In the genomic region with DNA sequence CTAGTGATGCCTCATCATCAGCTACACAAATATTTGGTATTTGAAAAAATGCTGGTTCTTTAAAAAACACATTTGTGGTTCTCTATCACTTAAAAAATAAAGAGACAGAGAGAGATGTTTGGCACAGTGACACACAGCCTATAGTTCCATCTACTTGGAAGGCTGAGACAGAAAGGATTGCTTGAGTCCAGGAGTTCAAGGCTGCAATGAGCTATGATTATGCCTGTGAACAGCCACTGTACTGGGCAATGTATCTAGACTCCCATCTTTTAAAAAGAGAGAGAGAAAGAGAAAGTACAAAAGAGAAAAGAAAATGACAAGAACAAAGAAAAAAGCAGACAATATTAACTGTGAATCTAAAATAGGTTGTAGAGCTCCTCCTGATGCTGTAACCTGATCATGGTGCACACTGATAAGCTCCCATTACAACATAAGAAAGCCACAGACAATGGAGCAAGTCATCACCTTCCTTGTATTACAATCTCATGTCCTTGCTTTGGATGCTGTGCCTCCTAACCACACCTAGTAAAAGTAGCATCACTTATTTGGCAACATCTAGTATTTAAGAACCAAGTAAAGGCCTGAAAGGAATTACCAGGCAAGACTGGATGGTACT, we compare ENCODE assay signal across 1 cellular context.
TF ChIP-seq lines count a peak whose summit lies in the region.

No MANE protein-coding gene starts in this region.

TF ChIP-seq in K562, 482 proteins besides CTCF, POLR2A, EP300 and RAD21 (continued from another document):
- TF ChIP-seq, protein P1, sequence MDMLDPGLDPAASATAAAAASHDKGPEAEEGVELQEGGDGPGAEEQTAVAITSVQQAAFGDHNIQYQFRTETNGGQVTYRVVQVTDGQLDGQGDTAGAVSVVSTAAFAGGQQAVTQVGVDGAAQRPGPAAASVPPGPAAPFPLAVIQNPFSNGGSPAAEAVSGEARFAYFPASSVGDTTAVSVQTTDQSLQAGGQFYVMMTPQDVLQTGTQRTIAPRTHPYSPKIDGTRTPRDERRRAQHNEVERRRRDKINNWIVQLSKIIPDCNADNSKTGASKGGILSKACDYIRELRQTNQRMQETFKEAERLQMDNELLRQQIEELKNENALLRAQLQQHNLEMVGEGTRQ (CRISPR knock-in tag; IDR thresholded peaks at IDR 0.05): no peak
- TF ChIP-seq ZEB2 (IDR thresholded peaks at IDR 0.05) (peak; percentile 50; the same call in 1 of the 2 replicates), DPF2 (IDR thresholded peaks at IDR 0.05) (0 out of 2 replicates have a peak, but pooled peaks have one; percentile 31), KDM4B (IDR thresholded peaks at IDR 0.05; ENCODE audit: borderline replicate concordance in 2 of 2, low read depth in 1 of 2) (no peak), SNRNP70 (optimal IDR thresholded peaks at IDR 0.05; ENCODE audit: low read depth, low read length) (no peak), CREB1 (IDR thresholded peaks at IDR 0.05) (no peak), CREB1 (CRISPR knock-in tag; IDR thresholded peaks at IDR 0.05) (0 out of 2 replicates have a peak, but pooled peaks have one; percentile 22), ZNF311 (CRISPR knock-in tag; IDR thresholded peaks at IDR 0.05) (no peak), SMARCE1 (IDR thresholded peaks at IDR 0.05) (0 out of 2 replicates have a peak, but pooled peaks have one; percentile 12), ETS2 (tag; IDR thresholded peaks at IDR 0.05; ENCODE audit: borderline replicate concordance, poor library complexity, severe bottlenecking) (no peak), KAT7 (CRISPR knock-in tag; IDR thresholded peaks at IDR 0.05; ENCODE audit: borderline replicate concordance) (no peak), ZBTB17 (CRISPR knock-in tag; IDR thresholded peaks at IDR 0.05) (no peak), NR2C1 (IDR thresholded peaks at IDR 0.05) (no peak), NR2C1 (tag; IDR thresholded peaks at IDR 0.05) (no peak), KDM1A (IDR thresholded peaks at IDR 0.05) (peak; percentile 23 to 42; a peak in 2 of 4 replicates), POLR3G (IDR thresholded peaks at IDR 0.05; ENCODE audit: extremely low read depth, insufficient read length, insufficient replicate concordance) (no peak), LARP7 (IDR thresholded peaks at IDR 0.05) (no peak), ZNF121 (CRISPR knock-in tag; conservative IDR thresholded peaks at IDR 0.05) (0 out of 2 replicates have a peak, but pooled peaks have one; percentile 25), CREM (IDR thresholded peaks at IDR 0.05; ENCODE audit: low read depth) (no peak), IFI16 (CRISPR knock-in tag; IDR thresholded peaks at IDR 0.05) (no peak), SMAD1 (IDR thresholded peaks at IDR 0.05; ENCODE audit: low read depth, low read length, partially characterized antibody) (no peak), XRCC3 (IDR thresholded peaks at IDR 0.05) (no peak), MTA3 (IDR thresholded peaks at IDR 0.05; ENCODE audit: borderline replicate concordance) (no peak), ATF1 (CRISPR knock-in tag; IDR thresholded peaks at IDR 0.05) (no peak), ATF1 (tag; IDR thresholded peaks at IDR 0.05) (0 out of 2 replicates have a peak, but pooled peaks have one; percentile 17), JUND (IDR thresholded peaks at IDR 0.05; ENCODE audit: borderline replicate concordance, low read depth, low read length) (0 out of 2 replicates have a peak, but pooled peaks have one; percentile 21), JUND (tag; IDR thresholded peaks at IDR 0.05; ENCODE audit: borderline replicate concordance, low read depth, low read length) (0 out of 3 replicates have a peak, but pooled peaks have one; percentile 33), ZNF77 (CRISPR knock-in tag; IDR thresholded peaks at IDR 0.05) (no peak), GATA2 (CRISPR knock-in tag; IDR thresholded peaks at IDR 0.05) (peak; percentile 47), CEBPB (tag; IDR thresholded peaks at IDR 0.05) (peak; percentile 86), ZNF707 (CRISPR knock-in tag; conservative IDR thresholded peaks at IDR 0.05) (no peak), FOSL1 (tag; conservative IDR thresholded peaks at IDR 0.05) (0 out of 2 replicates have a peak, but pooled peaks have one; percentile 19), CEBPG (CRISPR knock-in tag; IDR thresholded peaks at IDR 0.05) (0 out of 2 replicates have a peak, but pooled peaks have one; percentile 48), CEBPG (tag; conservative IDR thresholded peaks at IDR 0.05 in 1 of 2, IDR thresholded peaks at IDR 0.05 in 1 of 2) (peak; percentile 32 to 37; a peak in 2 of 4 replicates), ZBTB1 (CRISPR knock-in tag; IDR thresholded peaks at IDR 0.05; ENCODE audit: borderline replicate concordance, low read depth) (no peak), ZSCAN29 (IDR thresholded peaks at IDR 0.05) (no peak)
- TF ChIP-seq, protein P2, sequence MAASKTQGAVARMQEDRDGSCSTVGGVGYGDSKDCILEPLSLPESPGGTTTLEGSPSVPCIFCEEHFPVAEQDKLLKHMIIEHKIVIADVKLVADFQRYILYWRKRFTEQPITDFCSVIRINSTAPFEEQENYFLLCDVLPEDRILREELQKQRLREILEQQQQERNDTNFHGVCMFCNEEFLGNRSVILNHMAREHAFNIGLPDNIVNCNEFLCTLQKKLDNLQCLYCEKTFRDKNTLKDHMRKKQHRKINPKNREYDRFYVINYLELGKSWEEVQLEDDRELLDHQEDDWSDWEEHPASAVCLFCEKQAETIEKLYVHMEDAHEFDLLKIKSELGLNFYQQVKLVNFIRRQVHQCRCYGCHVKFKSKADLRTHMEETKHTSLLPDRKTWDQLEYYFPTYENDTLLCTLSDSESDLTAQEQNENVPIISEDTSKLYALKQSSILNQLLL (CRISPR knock-in tag; IDR thresholded peaks at IDR 0.05; ENCODE audit: borderline replicate concordance): no peak
- TF ChIP-seq, protein P3, sequence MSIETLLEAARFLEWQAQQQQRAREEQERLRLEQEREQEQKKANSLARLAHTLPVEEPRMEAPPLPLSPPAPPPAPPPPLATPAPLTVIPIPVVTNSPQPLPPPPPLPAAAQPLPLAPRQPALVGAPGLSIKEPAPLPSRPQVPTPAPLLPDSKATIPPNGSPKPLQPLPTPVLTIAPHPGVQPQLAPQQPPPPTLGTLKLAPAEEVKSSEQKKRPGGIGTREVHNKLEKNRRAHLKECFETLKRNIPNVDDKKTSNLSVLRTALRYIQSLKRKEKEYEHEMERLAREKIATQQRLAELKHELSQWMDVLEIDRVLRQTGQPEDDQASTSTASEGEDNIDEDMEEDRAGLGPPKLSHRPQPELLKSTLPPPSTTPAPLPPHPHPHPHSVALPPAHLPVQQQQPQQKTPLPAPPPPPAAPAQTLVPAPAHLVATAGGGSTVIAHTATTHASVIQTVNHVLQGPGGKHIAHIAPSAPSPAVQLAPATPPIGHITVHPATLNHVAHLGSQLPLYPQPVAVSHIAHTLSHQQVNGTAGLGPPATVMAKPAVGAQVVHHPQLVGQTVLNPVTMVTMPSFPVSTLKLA (conservative IDR thresholded peaks at IDR 0.05): no peak
- TF ChIP-seq, protein P4, sequence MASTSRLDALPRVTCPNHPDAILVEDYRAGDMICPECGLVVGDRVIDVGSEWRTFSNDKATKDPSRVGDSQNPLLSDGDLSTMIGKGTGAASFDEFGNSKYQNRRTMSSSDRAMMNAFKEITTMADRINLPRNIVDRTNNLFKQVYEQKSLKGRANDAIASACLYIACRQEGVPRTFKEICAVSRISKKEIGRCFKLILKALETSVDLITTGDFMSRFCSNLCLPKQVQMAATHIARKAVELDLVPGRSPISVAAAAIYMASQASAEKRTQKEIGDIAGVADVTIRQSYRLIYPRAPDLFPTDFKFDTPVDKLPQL (IDR thresholded peaks at IDR 0.05; ENCODE audit: extremely low read depth, insufficient read length): no peak
- TF ChIP-seq, protein P5, sequence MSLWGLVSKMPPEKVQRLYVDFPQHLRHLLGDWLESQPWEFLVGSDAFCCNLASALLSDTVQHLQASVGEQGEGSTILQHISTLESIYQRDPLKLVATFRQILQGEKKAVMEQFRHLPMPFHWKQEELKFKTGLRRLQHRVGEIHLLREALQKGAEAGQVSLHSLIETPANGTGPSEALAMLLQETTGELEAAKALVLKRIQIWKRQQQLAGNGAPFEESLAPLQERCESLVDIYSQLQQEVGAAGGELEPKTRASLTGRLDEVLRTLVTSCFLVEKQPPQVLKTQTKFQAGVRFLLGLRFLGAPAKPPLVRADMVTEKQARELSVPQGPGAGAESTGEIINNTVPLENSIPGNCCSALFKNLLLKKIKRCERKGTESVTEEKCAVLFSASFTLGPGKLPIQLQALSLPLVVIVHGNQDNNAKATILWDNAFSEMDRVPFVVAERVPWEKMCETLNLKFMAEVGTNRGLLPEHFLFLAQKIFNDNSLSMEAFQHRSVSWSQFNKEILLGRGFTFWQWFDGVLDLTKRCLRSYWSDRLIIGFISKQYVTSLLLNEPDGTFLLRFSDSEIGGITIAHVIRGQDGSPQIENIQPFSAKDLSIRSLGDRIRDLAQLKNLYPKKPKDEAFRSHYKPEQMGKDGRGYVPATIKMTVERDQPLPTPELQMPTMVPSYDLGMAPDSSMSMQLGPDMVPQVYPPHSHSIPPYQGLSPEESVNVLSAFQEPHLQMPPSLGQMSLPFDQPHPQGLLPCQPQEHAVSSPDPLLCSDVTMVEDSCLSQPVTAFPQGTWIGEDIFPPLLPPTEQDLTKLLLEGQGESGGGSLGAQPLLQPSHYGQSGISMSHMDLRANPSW (CRISPR knock-in tag; IDR thresholded peaks at IDR 0.05): no peak
- TF ChIP-seq, protein P6, sequence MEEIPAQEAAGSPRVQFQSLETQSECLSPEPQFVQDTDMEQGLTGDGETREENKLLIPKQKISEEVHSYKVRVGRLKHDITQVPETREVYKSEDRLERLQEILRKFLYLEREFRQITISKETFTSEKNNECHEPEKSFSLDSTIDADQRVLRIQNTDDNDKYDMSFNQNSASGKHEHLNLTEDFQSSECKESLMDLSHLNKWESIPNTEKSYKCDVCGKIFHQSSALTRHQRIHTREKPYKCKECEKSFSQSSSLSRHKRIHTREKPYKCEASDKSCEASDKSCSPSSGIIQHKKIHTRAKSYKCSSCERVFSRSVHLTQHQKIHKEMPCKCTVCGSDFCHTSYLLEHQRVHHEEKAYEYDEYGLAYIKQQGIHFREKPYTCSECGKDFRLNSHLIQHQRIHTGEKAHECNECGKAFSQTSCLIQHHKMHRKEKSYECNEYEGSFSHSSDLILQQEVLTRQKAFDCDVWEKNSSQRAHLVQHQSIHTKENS (CRISPR knock-in tag; IDR thresholded peaks at IDR 0.05): no peak
